8 cellular contexts compared by ENCODE assay signal in genomic region chr3:47802734-47803477, GRCh38. TPM values are rescaled to one million over a fixed set of nuclear protein-coding genes. Genes with fewer than 3 reads are reported as not detected.
A peak's percentile ranks its signal among the peaks of the same experiment; 100 is the strongest.
DNase-seq lines count a peak whose midpoint lies in the region; ATAC-seq and TF ChIP-seq lines count a peak whose summit lies in the region.

TSS of gene DHX30 (plus strand) at chr3:47803138. CDS start at chr3:47810684, 7,546 bp downstream.

- TF ChIP-seq CTCF in VCaP (conservative IDR thresholded peaks at IDR 0.05) (no peak), MCF 10A (IDR thresholded peaks at IDR 0.05; ENCODE audit: unreplicated experiment) (no peak)

- no peaks in the 10 kb centered on the region for H3K9me3 Mint-ChIP-seq in MCF 10A (ENCODE audit: unreplicated experiment)

- no peaks in the 10 kb centered on the region for H3K27me3 ChIP-seq in skeletal muscle satellite cell (ENCODE audit: control insufficient read depth, insufficient read depth, low read length)

- no peaks in the 10 kb centered on the region for H3K27me3 Mint-ChIP-seq in MCF 10A (ENCODE audit: insufficient read depth, unreplicated experiment)

- H3K36me3 Mint-ChIP-seq in MCF 10A (ENCODE audit: insufficient read depth, unreplicated experiment) = peaks cover 31% of the 10 kb centered on the region

- peak within 1 kb of the TSS; percentile 94 for H3K4me3 Mint-ChIP-seq in MCF 10A (ENCODE audit: unreplicated experiment)

- no peaks in the 10 kb centered on the region for H3K9me3 ChIP-seq in iPS-18c (ENCODE audit: control insufficient read depth, insufficient read depth, low read length)
- no peaks in the 10 kb centered on the region for H3K9me3 ChIP-seq in skeletal muscle satellite cell (replicated peaks; ENCODE audit: low read length)

- H3K4me1 ChIP-seq in skeletal muscle satellite cell (ENCODE audit: control insufficient read depth, insufficient read depth, low read length) = peaks cover 11% of the 10 kb centered on the region

- peak within 1 kb of the TSS; percentile 95 for H3K27ac ChIP-seq in VCaP

- peak; percentile 88 for ATAC-seq in HG02884 (IDR thresholded peaks at IDR 0.05; ENCODE audit: unreplicated experiment)

- POLR2A ChIA-PET in MCF 10A (lab: Yijun Ruan, JAX) = interaction anchor here (0.5 to 3.0 kb wide), 12 partner anchors 10 to 1112 kb away, joined by 3 to 28 read pairs (median 4); partner anchors contain the start of genes ELP6, PTPN23 and SMARCC1

- no TSS peak for BruUV-seq in MCF 10A (replicated peaks; lab: Mats Ljungman, UMichigan)

- H3K4me1 Mint-ChIP-seq in MCF 10A (ENCODE audit: insufficient read depth, unreplicated experiment) = peaks cover 12% of the 10 kb centered on the region

- peak within 1 kb of the TSS; percentile 86 for H3K4me2 ChIP-seq in skeletal muscle satellite cell (ENCODE audit: low read length)

- H3K36me3 ChIP-seq in skeletal muscle satellite cell (ENCODE audit: insufficient read depth, low read length) = no peaks in the 10 kb centered on the region

- DNase-seq in NCI-H2107 treated with DMSO at 0.1 percent for 48 hours (lab: John Stamatoyannopoulos, UW; ENCODE audit: unreplicated experiment) = peak; percentile 18
- DNase-seq in NCI-H2107 (lab: John Stamatoyannopoulos, UW) = no peak
- peak; percentile 70 for DNase-seq in NCI-H2029 (lab: John Stamatoyannopoulos, UW)
- peak; percentile 80 for DNase-seq in MCF 10A (ENCODE audit: unreplicated experiment)

- peak within 1 kb of the TSS; percentile 86 for H3K9ac ChIP-seq in skeletal muscle satellite cell (ENCODE audit: low read depth, low read length)

- H3K27ac Mint-ChIP-seq in MCF 10A (ENCODE audit: low read depth, unreplicated experiment) = peak within 1 kb of the TSS; percentile 97

- CTCF ChIA-PET in MCF 10A (lab: Yijun Ruan, JAX) = interaction anchor here (0.6 to 0.8 kb wide), 3 partner anchors 22 to 348 kb away, joined by 3 to 4 read pairs (median 3); no protein-coding TSS in a partner anchor

- intact Hi-C loops in MCF 10A (cut with micrococcal nuclease) = loop anchor here (5.0 kb wide), 1 partner anchor 281 kb away; no protein-coding TSS in a partner anchor

- H3K4me3 ChIP-seq in iPS-18c (ENCODE audit: insufficient read depth, low read depth, low read length) = peak within 1 kb of the TSS; percentile 99
- H3K4me3 ChIP-seq in skeletal muscle satellite cell (ENCODE audit: low read length) = peak within 1 kb of the TSS; percentile 77

RNA-seq across cellular contexts. Expression of gene DHX30, which starts in this region (rescaled TPM):
- 80.5 and 86.2 TPM in 2 replicates for total RNA-seq in MCF 10A (2022)
- 73.4 and 73.5 TPM in 2 replicates for total RNA-seq in skeletal muscle satellite cell (2012; rRNA removed)
